In the genomic region with DNA sequence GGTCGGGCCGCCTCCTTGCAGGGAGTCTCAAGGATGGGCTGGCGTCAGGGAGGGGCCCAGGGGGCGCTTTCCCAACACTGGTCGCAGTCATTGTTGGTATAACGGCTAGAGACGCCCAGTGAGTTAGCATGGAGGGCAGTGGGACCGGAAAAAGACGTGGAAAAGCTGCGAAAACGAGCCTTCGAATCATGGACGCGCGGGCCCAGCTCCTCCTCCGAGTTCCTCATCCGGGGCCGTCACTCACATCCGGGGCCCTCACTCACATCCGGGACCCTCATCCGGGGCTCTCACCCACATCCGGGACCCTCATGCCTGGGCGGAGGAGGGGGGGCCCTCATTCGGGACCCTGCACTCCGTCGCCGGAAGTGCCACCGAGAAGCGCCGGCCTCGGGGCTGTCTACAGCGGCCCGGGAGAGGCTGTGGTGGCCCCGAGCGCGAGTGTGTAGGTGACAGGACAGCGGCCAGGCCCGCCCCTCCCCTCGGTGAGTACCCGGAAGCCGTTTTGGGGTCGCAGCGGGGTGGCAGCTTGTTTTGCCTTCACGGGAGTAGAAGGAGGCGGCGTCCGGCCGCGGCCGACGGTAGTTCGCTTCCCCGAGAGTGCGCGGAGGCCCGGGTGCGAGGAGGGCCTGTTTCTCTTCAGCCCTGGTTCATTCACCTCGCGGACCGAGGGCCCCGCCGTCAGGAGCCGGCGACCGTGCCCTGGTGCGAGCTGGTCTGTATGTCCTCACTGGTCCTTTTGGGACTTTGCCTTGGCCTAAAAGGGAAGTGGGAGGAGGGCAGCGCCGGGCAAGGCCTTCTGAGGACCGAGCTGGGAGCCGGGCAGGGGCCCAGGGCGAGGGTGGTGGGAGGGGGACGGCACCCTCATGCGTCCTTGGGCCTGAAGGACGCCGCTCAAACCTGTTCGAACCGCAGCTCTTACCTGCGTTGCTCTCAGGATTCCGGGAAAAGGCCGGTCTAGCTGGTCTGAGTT, we compare ENCODE assay signal across 1 cellular context.
A peak's percentile ranks its signal among the peaks of the same experiment; 100 is the strongest.
TF ChIP-seq lines count a peak whose summit lies in the region.

A gene with protein sequence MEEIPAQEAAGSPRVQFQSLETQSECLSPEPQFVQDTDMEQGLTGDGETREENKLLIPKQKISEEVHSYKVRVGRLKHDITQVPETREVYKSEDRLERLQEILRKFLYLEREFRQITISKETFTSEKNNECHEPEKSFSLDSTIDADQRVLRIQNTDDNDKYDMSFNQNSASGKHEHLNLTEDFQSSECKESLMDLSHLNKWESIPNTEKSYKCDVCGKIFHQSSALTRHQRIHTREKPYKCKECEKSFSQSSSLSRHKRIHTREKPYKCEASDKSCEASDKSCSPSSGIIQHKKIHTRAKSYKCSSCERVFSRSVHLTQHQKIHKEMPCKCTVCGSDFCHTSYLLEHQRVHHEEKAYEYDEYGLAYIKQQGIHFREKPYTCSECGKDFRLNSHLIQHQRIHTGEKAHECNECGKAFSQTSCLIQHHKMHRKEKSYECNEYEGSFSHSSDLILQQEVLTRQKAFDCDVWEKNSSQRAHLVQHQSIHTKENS (plus strand): TSS at position 337 of the 970 bp plus-strand sequence. CDS start 1,918 bp downstream, outside the sequence.

TF ChIP-seq in HepG2, 621 proteins besides CTCF, POLR2A, EP300 and RAD21 (continued from another document and continues in another):
- TF ChIP-seq, protein P1, sequence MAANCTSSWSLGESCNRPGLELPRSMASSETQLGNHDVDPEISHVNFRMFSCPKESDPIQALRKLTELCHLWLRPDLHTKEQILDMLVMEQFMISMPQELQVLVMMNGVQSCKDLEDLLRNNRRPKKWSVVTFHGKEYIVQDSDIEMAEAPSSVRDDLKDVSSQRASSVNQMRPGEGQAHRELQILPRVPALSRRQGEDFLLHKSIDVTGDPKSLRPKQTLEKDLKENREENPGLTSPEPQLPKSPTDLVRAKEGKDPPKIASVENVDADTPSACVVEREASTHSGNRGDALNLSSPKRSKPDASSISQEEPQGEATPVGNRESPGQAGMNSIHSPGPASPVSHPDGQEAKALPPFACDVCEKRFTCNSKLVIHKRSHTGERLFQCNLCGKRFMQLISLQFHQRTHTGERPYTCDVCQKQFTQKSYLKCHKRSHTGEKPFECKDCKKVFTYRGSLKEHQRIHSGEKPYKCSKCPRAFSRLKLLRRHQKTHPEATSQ (CRISPR knock-in tag; IDR thresholded peaks at IDR 0.05; ENCODE audit: borderline replicate concordance) = peak; percentile 27; the same call in 1 of the 2 replicates
- TF ChIP-seq KDM5A (IDR thresholded peaks at IDR 0.05; ENCODE audit: borderline replicate concordance, low read length) (peak; percentile 77), ZNF761 (CRISPR knock-in tag; conservative IDR thresholded peaks at IDR 0.05) (peak; percentile 30; the same call in 1 of the 2 replicates), DRAP1 (CRISPR knock-in tag; IDR thresholded peaks at IDR 0.05) (peak; percentile 49), NCOA1 (CRISPR knock-in tag; IDR thresholded peaks at IDR 0.05) (no peak), ZNF10 (CRISPR knock-in tag; IDR thresholded peaks at IDR 0.05; ENCODE audit: borderline replicate concordance, low read depth) (0 out of 2 replicates have a peak, but pooled peaks have one; percentile 5), ZNF20 (CRISPR knock-in tag; IDR thresholded peaks at IDR 0.05) (peak; percentile 23; the same call in 1 of the 2 replicates), ZNF747 (CRISPR knock-in tag; IDR thresholded peaks at IDR 0.05; ENCODE audit: borderline replicate concordance) (no peak; the same call in none of the 2 replicates), SALL2 (CRISPR knock-in tag; IDR thresholded peaks at IDR 0.05) (peak; percentile 60), MAZ (IDR thresholded peaks at IDR 0.05; ENCODE audit: borderline replicate concordance, low read depth, low read length) (peak; percentile 81), MAZ (CRISPR knock-in tag; IDR thresholded peaks at IDR 0.05; ENCODE audit: low read depth) (peak; percentile 52), ZNF710 (CRISPR knock-in tag; IDR thresholded peaks at IDR 0.05; ENCODE audit: borderline replicate concordance) (0 out of 2 replicates have a peak, but pooled peaks have one; percentile 20), ZBTB26 (CRISPR knock-in tag; IDR thresholded peaks at IDR 0.05; ENCODE audit: borderline replicate concordance) (peak; percentile 60; the same call in 1 of the 2 replicates), RBM22 (optimal IDR thresholded peaks at IDR 0.05; ENCODE audit: low read length) (peak; percentile 77), GATAD1 (CRISPR knock-in tag; IDR thresholded peaks at IDR 0.05) (peak; percentile 91), KLF15 (CRISPR knock-in tag; IDR thresholded peaks at IDR 0.05; ENCODE audit: borderline replicate concordance) (peak; percentile 68; the same call in 1 of the 2 replicates), SALL1 (CRISPR knock-in tag; IDR thresholded peaks at IDR 0.05) (peak; percentile 52), JUND (CRISPR knock-in tag; IDR thresholded peaks at IDR 0.05) (peak; percentile 51; the same call in 1 of the 2 replicates), THAP7 (CRISPR knock-in tag; IDR thresholded peaks at IDR 0.05) (peak; percentile 93; the same call in 1 of the 2 replicates), NR2C2 (CRISPR knock-in tag; IDR thresholded peaks at IDR 0.05; ENCODE audit: borderline replicate concordance) (peak; percentile 91), ZBTB42 (CRISPR knock-in tag; IDR thresholded peaks at IDR 0.05) (no peak; the same call in 1 of the 2 replicates), HOXA9 (CRISPR knock-in tag; IDR thresholded peaks at IDR 0.05; ENCODE audit: borderline replicate concordance) (0 out of 2 replicates have a peak, but pooled peaks have one; percentile 48), KLF16 (CRISPR knock-in tag; IDR thresholded peaks at IDR 0.05) (peak in 1 of 2 experiments; percentile 65; a peak in 1 of 4 replicates), TAF15 (IDR thresholded peaks at IDR 0.05; ENCODE audit: low read depth, low read length, poor library complexity, severe bottlenecking) (peak; percentile 73), ZNF589 (CRISPR knock-in tag; conservative IDR thresholded peaks at IDR 0.05) (0 out of 2 replicates have a peak, but pooled peaks have one; percentile 63), HIVEP1 (CRISPR knock-in tag; IDR thresholded peaks at IDR 0.05) (peak; percentile 64), ZNF292 (CRISPR knock-in tag; IDR thresholded peaks at IDR 0.05; ENCODE audit: borderline replicate concordance, low read depth) (0 out of 2 replicates have a peak, but pooled peaks have one; percentile 37), ZNF792 (CRISPR knock-in tag; IDR thresholded peaks at IDR 0.05) (peak; percentile 85; the same call in 1 of the 2 replicates), PPARG (CRISPR knock-in tag; conservative IDR thresholded peaks at IDR 0.05) (no peak), ATF1 (CRISPR knock-in tag; IDR thresholded peaks at IDR 0.05) (peak; percentile 49; the same call in 1 of the 2 replicates), ZNF543 (CRISPR knock-in tag; IDR thresholded peaks at IDR 0.05) (0 out of 2 replicates have a peak, but pooled peaks have one; percentile 39), HNRNPK (IDR thresholded peaks at IDR 0.05; ENCODE audit: low read depth, low read length, poor library complexity, severe bottlenecking) (peak; percentile 41), EED (CRISPR knock-in tag; IDR thresholded peaks at IDR 0.05) (peak; percentile 94), ZNF225 (CRISPR knock-in tag; IDR thresholded peaks at IDR 0.05) (peak; percentile 30; the same call in 1 of the 2 replicates), RXRA (CRISPR knock-in tag; IDR thresholded peaks at IDR 0.05) (peak; percentile 48; the same call in 1 of the 2 replicates), POLR2G (IDR thresholded peaks at IDR 0.05; ENCODE audit: low read depth, low read length) (peak; percentile 92), ZNF607 (CRISPR knock-in tag; IDR thresholded peaks at IDR 0.05; ENCODE audit: borderline replicate concordance) (peak; percentile 82)
- TF ChIP-seq, protein P2, sequence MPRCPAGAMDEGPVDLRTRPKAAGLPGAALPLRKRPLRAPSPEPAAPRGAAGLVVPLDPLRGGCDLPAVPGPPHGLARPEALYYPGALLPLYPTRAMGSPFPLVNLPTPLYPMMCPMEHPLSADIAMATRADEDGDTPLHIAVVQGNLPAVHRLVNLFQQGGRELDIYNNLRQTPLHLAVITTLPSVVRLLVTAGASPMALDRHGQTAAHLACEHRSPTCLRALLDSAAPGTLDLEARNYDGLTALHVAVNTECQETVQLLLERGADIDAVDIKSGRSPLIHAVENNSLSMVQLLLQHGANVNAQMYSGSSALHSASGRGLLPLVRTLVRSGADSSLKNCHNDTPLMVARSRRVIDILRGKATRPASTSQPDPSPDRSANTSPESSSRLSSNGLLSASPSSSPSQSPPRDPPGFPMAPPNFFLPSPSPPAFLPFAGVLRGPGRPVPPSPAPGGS (CRISPR knock-in tag; IDR thresholded peaks at IDR 0.05) = peak; percentile 91
- TF ChIP-seq, protein P3, sequence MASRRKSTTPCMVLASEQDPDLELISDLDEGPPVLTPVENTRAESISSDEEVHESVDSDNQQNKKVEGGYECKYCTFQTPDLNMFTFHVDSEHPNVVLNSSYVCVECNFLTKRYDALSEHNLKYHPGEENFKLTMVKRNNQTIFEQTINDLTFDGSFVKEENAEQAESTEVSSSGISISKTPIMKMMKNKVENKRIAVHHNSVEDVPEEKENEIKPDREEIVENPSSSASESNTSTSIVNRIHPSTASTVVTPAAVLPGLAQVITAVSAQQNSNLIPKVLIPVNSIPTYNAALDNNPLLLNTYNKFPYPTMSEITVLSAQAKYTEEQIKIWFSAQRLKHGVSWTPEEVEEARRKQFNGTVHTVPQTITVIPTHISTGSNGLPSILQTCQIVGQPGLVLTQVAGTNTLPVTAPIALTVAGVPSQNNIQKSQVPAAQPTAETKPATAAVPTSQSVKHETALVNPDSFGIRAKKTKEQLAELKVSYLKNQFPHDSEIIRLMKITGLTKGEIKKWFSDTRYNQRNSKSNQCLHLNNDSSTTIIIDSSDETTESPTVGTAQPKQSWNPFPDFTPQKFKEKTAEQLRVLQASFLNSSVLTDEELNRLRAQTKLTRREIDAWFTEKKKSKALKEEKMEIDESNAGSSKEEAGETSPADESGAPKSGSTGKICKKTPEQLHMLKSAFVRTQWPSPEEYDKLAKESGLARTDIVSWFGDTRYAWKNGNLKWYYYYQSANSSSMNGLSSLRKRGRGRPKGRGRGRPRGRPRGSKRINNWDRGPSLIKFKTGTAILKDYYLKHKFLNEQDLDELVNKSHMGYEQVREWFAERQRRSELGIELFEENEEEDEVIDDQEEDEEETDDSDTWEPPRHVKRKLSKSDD (CRISPR knock-in tag; IDR thresholded peaks at IDR 0.05; ENCODE audit: low read depth) = no peak
- TF ChIP-seq, protein P4, sequence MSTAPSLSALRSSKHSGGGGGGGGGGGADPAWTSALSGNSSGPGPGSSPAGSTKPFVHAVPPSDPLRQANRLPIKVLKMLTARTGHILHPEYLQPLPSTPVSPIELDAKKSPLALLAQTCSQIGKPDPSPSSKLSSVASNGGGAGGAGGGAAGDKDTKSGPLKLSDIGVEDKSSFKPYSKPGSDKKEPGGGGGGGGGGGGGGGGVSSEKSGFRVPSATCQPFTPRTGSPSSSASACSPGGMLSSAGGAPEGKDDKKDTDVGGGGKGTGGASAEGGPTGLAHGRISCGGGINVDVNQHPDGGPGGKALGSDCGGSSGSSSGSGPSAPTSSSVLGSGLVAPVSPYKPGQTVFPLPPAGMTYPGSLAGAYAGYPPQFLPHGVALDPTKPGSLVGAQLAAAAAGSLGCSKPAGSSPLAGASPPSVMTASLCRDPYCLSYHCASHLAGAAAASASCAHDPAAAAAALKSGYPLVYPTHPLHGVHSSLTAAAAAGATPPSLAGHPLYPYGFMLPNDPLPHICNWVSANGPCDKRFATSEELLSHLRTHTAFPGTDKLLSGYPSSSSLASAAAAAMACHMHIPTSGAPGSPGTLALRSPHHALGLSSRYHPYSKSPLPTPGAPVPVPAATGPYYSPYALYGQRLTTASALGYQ (CRISPR knock-in tag; IDR thresholded peaks at IDR 0.05) = 0 out of 2 replicates have a peak, but pooled peaks have one; percentile 5
- TF ChIP-seq, protein P5, sequence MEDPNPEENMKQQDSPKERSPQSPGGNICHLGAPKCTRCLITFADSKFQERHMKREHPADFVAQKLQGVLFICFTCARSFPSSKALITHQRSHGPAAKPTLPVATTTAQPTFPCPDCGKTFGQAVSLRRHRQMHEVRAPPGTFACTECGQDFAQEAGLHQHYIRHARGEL (CRISPR knock-in tag; IDR thresholded peaks at IDR 0.05) = peak; percentile 19; the same call in 1 of the 2 replicates
